Comparison of ENCODE assay signal across 1 cellular context in the genomic region with DNA sequence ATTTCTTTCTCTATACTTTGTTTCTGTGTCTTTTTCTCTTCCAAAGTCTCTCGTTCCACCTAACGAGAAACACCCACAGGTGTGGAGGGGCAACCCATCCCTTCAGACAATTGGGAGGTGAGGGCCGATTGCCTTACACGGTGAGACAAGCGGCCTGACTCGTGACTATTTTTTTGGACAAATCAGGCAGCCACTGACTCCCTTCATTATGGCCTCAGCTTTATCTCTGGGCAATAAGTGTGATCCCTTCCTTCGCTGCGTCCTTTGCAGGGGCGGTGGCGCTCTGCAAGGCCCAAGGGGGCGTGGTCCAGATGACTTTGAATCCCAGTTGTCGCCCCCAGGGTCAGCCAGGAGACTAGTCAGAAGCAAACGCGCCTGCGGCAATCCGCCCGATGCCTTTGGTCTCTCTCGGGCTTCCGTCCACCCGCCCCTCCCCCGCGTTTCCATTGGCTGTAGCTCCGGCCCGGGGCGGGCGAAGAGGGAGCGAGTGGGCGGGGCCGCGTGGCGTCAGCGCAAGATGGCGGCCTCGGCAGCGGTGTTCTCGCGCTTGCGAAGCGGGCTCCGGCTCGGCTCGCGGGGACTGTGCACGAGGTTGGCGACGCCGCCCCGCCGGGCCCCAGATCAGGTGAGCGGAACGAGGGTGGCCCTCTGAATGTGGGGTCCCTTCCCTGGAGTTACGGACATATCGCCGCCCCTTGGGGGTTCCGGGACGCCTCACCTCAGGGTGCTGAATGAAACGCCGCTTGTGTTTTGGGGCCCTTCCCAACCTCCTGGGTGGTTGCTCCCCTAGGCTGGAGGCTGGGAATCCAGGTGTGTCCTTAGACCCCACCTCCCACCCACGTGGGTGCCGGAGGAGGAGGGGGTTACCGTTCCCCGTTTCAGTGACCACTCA.
TF ChIP-seq lines count a peak whose summit lies in the region.

TSS of gene TIMM50 (plus strand) at position 502 of the 892 bp plus-strand sequence. CDS start at position 518, 16 bp downstream.

TF ChIP-seq in GM12878, 131 proteins besides CTCF, POLR2A, EP300 and RAD21 (continued from another document and continues in another):
- TF ChIP-seq ZBTB11 (CRISPR knock-in tag; IDR thresholded peaks at IDR 0.05) (no peak), HDAC2 (IDR thresholded peaks at IDR 0.05) (no peak), HDGF (IDR thresholded peaks at IDR 0.05) (0 out of 2 replicates have a peak, but pooled peaks have one; percentile 49), USF2 (IDR thresholded peaks at IDR 0.05; ENCODE audit: borderline replicate concordance, low read depth, low read length) (no peak), CHD2 (IDR thresholded peaks at IDR 0.05; ENCODE audit: borderline replicate concordance, low read depth, low read length) (peak; percentile 83), CHD1 (IDR thresholded peaks at IDR 0.05; ENCODE audit: low read depth, low read length) (no peak), ZNF687 (IDR thresholded peaks at IDR 0.05) (0 out of 2 replicates have a peak, but pooled peaks have one; percentile 30), CEBPZ (IDR thresholded peaks at IDR 0.05; ENCODE audit: low read depth, low read length) (no peak), DPF2 (IDR thresholded peaks at IDR 0.05) (peak; percentile 55), POLR2AphosphoS2 (IDR thresholded peaks at IDR 0.05; ENCODE audit: low read depth, low read length) (0 out of 2 replicates have a peak, but pooled peaks have one; percentile 13), CBX5 (IDR thresholded peaks at IDR 0.05; ENCODE audit: low read depth) (no peak), RB1 (IDR thresholded peaks at IDR 0.05; ENCODE audit: borderline replicate concordance) (peak; percentile 73; the same call in 1 of the 2 replicates), HDAC6 (IDR thresholded peaks at IDR 0.05; ENCODE audit: unreplicated experiment) (no peak), SP1 (IDR thresholded peaks at IDR 0.05; ENCODE audit: low read depth, low read length) (peak; percentile 95), MXI1 (IDR thresholded peaks at IDR 0.05; ENCODE audit: low read depth, low read length) (peak; percentile 72; the same call in 1 of the 2 replicates), TAF1 (IDR thresholded peaks at IDR 0.05; ENCODE audit: borderline replicate concordance, low read depth, low read length) (peak; percentile 94), SIN3A (IDR thresholded peaks at IDR 0.05; ENCODE audit: low read depth, low read length) (no peak), IRF4 (IDR thresholded peaks at IDR 0.05; ENCODE audit: low read depth, low read length) (0 out of 2 replicates have a peak, but pooled peaks have one; percentile 8), CBX3 (IDR thresholded peaks at IDR 0.05; ENCODE audit: borderline replicate concordance, low read depth) (no peak)
- TF ChIP-seq, protein P1, sequence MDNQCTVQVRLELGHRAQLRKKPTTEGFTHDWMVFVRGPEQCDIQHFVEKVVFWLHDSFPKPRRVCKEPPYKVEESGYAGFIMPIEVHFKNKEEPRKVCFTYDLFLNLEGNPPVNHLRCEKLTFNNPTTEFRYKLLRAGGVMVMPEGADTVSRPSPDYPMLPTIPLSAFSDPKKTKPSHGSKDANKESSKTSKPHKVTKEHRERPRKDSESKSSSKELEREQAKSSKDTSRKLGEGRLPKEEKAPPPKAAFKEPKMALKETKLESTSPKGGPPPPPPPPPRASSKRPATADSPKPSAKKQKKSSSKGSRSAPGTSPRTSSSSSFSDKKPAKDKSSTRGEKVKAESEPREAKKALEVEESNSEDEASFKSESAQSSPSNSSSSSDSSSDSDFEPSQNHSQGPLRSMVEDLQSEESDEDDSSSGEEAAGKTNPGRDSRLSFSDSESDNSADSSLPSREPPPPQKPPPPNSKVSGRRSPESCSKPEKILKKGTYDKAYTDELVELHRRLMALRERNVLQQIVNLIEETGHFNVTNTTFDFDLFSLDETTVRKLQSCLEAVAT (IDR thresholded peaks at IDR 0.05) = 0 out of 2 replicates have a peak, but pooled peaks have one; percentile 29
- TF ChIP-seq, protein P2, sequence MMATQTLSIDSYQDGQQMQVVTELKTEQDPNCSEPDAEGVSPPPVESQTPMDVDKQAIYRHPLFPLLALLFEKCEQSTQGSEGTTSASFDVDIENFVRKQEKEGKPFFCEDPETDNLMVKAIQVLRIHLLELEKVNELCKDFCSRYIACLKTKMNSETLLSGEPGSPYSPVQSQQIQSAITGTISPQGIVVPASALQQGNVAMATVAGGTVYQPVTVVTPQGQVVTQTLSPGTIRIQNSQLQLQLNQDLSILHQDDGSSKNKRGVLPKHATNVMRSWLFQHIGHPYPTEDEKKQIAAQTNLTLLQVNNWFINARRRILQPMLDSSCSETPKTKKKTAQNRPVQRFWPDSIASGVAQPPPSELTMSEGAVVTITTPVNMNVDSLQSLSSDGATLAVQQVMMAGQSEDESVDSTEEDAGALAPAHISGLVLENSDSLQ (IDR thresholded peaks at IDR 0.05) = no peak
- TF ChIP-seq, protein P3, sequence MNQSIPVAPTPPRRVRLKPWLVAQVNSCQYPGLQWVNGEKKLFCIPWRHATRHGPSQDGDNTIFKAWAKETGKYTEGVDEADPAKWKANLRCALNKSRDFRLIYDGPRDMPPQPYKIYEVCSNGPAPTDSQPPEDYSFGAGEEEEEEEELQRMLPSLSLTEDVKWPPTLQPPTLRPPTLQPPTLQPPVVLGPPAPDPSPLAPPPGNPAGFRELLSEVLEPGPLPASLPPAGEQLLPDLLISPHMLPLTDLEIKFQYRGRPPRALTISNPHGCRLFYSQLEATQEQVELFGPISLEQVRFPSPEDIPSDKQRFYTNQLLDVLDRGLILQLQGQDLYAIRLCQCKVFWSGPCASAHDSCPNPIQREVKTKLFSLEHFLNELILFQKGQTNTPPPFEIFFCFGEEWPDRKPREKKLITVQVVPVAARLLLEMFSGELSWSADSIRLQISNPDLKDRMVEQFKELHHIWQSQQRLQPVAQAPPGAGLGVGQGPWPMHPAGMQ (IDR thresholded peaks at IDR 0.05; ENCODE audit: borderline replicate concordance) = no peak
- TF ChIP-seq, protein P4, sequence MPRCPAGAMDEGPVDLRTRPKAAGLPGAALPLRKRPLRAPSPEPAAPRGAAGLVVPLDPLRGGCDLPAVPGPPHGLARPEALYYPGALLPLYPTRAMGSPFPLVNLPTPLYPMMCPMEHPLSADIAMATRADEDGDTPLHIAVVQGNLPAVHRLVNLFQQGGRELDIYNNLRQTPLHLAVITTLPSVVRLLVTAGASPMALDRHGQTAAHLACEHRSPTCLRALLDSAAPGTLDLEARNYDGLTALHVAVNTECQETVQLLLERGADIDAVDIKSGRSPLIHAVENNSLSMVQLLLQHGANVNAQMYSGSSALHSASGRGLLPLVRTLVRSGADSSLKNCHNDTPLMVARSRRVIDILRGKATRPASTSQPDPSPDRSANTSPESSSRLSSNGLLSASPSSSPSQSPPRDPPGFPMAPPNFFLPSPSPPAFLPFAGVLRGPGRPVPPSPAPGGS (IDR thresholded peaks at IDR 0.05; ENCODE audit: borderline replicate concordance, insufficient read depth, low read depth, low read length, poor library complexity, severe bottlenecking) = peak; percentile 60
- TF ChIP-seq, protein P5, sequence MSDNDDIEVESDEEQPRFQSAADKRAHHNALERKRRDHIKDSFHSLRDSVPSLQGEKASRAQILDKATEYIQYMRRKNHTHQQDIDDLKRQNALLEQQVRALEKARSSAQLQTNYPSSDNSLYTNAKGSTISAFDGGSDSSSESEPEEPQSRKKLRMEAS (IDR thresholded peaks at IDR 0.05; ENCODE audit: low read depth, low read length) = peak; percentile 31; the same call in 1 of the 2 replicates
- TF ChIP-seq, protein P6, sequence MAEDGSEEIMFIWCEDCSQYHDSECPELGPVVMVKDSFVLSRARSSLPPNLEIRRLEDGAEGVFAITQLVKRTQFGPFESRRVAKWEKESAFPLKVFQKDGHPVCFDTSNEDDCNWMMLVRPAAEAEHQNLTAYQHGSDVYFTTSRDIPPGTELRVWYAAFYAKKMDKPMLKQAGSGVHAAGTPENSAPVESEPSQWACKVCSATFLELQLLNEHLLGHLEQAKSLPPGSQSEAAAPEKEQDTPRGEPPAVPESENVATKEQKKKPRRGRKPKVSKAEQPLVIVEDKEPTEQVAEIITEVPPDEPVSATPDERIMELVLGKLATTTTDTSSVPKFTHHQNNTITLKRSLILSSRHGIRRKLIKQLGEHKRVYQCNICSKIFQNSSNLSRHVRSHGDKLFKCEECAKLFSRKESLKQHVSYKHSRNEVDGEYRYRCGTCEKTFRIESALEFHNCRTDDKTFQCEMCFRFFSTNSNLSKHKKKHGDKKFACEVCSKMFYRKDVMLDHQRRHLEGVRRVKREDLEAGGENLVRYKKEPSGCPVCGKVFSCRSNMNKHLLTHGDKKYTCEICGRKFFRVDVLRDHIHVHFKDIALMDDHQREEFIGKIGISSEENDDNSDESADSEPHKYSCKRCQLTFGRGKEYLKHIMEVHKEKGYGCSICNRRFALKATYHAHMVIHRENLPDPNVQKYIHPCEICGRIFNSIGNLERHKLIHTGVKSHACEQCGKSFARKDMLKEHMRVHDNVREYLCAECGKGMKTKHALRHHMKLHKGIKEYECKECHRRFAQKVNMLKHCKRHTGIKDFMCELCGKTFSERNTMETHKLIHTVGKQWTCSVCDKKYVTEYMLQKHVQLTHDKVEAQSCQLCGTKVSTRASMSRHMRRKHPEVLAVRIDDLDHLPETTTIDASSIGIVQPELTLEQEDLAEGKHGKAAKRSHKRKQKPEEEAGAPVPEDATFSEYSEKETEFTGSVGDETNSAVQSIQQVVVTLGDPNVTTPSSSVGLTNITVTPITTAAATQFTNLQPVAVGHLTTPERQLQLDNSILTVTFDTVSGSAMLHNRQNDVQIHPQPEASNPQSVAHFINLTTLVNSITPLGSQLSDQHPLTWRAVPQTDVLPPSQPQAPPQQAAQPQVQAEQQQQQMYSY (CRISPR knock-in tag; IDR thresholded peaks at IDR 0.05) = no peak
